22 cellular contexts compared by ENCODE assay signal in the genomic region with DNA sequence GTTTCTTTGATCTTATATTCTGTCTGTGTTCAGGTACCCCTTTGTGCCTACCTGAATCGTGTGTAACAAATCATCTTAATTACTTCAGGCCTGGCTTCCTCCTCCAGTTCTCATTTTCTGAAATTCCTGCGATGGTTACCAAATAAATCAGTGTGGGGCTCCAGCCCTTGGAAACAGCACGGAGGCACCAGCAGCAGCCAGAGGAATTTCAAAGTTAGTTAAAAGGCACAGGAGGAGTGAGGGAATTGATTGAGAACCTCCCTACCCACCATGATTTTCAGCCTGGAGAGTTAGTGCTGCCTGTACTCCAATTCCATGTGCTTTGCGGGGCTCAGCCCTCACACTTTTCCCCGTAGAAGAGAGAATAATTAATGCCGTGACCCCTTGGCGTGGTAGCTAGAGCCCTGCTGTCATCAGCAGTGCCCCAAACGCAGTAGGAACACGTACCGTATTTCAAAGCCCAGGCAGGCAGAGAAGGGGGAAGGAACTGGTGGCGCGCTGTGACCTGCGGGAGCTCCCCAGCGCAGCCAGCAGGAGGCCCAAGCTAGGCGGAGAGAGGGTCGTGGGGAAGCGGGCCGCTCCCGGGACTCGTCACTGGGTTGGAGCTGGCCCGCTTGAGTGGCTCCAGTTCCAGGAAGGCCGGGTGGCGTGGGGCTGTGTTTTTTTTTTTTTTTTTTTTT.
DNase-seq lines count a peak whose midpoint lies in the region; ATAC-seq, FAIRE-seq and TF ChIP-seq lines count a peak whose summit lies in the region.
"Had no signal": no experiment of that assay in that cellular context is flagged by ENCODE, and none has a peak within 500 bp of the region (broad histone marks: within the 10 kb centered on the region; RNA-seq: fewer than 3 reads in every experiment).

No MANE protein-coding gene starts in this region.

- ATAC-seq in K562 (peak; percentile 66), GM21447 (IDR thresholded peaks at IDR 0.05; ENCODE audit: unreplicated experiment) (no peak)
- no peak for ATAC-seq in naive thymus-derived CD4-positive, alpha-beta T cell
- ATAC-seq: mucosa of descending colon, pancreas had no signal

- peak overlapping the region; percentile 28 for H4K12ac ChIP-seq in trophoblast cell (ENCODE audit: low read depth, low read length)

- H3K79me2 ChIP-seq in GM23248 (ENCODE audit: insufficient read depth) (no peaks in the 10 kb centered on the region), K562 (ENCODE audit: control insufficient read depth, insufficient read depth, low read length) (no peaks in the 10 kb centered on the region), trophoblast cell (ENCODE audit: control insufficient read depth, insufficient read depth, low read length, poor library complexity) (no peaks in the 10 kb centered on the region)

- H3K4me1 ChIP-seq in GM23248 (ENCODE audit: insufficient read depth) (no peaks in the 10 kb centered on the region), K562 (replicated peaks in 1 of 2; ENCODE audit: control insufficient read depth in 2 of 2, insufficient read depth in 2 of 2, low read length in 2 of 2) (peaks cover 0 to 9% of the 10 kb centered on the region in 2 experiments; a peak in 2 of 5 replicates), trophoblast cell (ENCODE audit: control insufficient read depth in 1 of 2, insufficient read depth in 2 of 2, low read length in 2 of 2) (peaks cover 0 to 2% of the 10 kb centered on the region in 2 experiments)
- no peaks in the 10 kb centered on the region for H3K4me1 ChIP-seq in naive thymus-derived CD4-positive, alpha-beta T cell (ENCODE audit: control insufficient read depth in 2 of 2, insufficient read depth in 2 of 2, low read length in 2 of 2)
- H3K4me1 ChIP-seq: pancreas, suprapubic skin had no signal

- no TSS peak for BruUV-seq in K562 (replicated peaks; lab: Mats Ljungman, UMichigan)

- H3K4me1 Mint-ChIP-seq in naive thymus-derived CD4-positive, alpha-beta T cell = peaks cover 0 to 1% (median 0%) of the 10 kb centered on the region in 7 donors

- CTCF ChIA-PET in K562 (lab: Yijun Ruan, JAX; ENCODE audit: low intra/inter-chr PET ratio) = no interaction called here
- CTCF ChIA-PET in naive thymus-derived CD4-positive, alpha-beta T cell (lab: Charles Lee) = no interaction called here

- no peak overlapping the region for H3K18ac ChIP-seq in trophoblast cell (ENCODE audit: low read length)

- no peak overlapping the region for H3K14ac ChIP-seq in trophoblast cell (ENCODE audit: low read length)

- intact Hi-C loops in K562 (cut with micrococcal nuclease) = no loop called here
- intact Hi-C loops in naive thymus-derived CD4-positive, alpha-beta T cell (cut with micrococcal nuclease) = no loop called here

- no peak overlapping the region for H3K4me3 Mint-ChIP-seq in naive thymus-derived CD4-positive, alpha-beta T cell

- peaks cover 0 to 4% (median 0%) of the 10 kb centered on the region in 11 donors for H3K9me3 Mint-ChIP-seq in naive thymus-derived CD4-positive, alpha-beta T cell

- no peak for TF ChIP-seq EP300 in K562 (IDR thresholded peaks at IDR 0.05; ENCODE audit: low read length)

- POLR2A ChIA-PET in K562 (lab: Yijun Ruan, JAX) = interaction anchor here (0.6 kb wide), 1 partner anchor 130 kb away, joined by 3 read pairs; no protein-coding TSS in a partner anchor
- POLR2A ChIA-PET in naive thymus-derived CD4-positive, alpha-beta T cell (lab: Charles Lee) = no interaction called here

- H3K9me2 ChIP-seq in GM23248 (ENCODE audit: insufficient read depth) = no peaks in the 10 kb centered on the region

- H3K27me3 ChIP-seq in GM23248 (replicated peaks; ENCODE audit: insufficient read depth) (peaks cover 22% of the 10 kb centered on the region), K562 (ENCODE audit: control insufficient read depth in 2 of 2, insufficient read depth in 2 of 2, low read length in 2 of 2) (peaks cover 7 to 13% of the 10 kb centered on the region in 2 experiments; a peak in 3 of 5 replicates), trophoblast cell (ENCODE audit: insufficient read depth, low read length) (no peaks in the 10 kb centered on the region)
- no peaks in the 10 kb centered on the region for H3K27me3 ChIP-seq in naive thymus-derived CD4-positive, alpha-beta T cell (ENCODE audit: control insufficient read depth in 2 of 2, insufficient read depth in 2 of 2, low read length in 2 of 2)
- H3K27me3 ChIP-seq: pancreas had no signal

- DNase-seq in GM23248 = peak; percentile 29
- no peak for DNase-seq in K562 (ENCODE audit: extremely low read depth in 1 of 4, low spot score in 3 of 4)
- peak; percentile 63 for DNase-seq in iPS-NIHi11 (ENCODE audit: low spot score)
- DNase-seq in trophoblast cell = peak; percentile 57 to 64
- DNase-seq in DMS53 treated with DMSO at 0.1 percent for 48 hours (lab: John Stamatoyannopoulos, UW; ENCODE audit: unreplicated experiment) = no peak
- DNase-seq in T1000 (lab: John Stamatoyannopoulos, UW) = no peak
- no peak for DNase-seq in naive thymus-derived CD4-positive, alpha-beta T cell
- DNase-seq: activated CD4-positive, alpha-beta T cell treated with anti-CD3 and anti-CD28 coated beads for 48 hours; activated CD8-positive, alpha-beta memory T cell treated with anti-CD3 and anti-CD28 coated beads, Interleukin-2, amount 50 U/mL, for 48 hours; activated gamma-delta T cell treated with Interleukin-2 at 50 U/mL for 16 hours; erythroblast; GDM1; islet precursor cell; mucosa of descending colon; NCI-H1105 treated with DMSO at 0.1 percent for 48 hours; NCI-H526 treated with DMSO at 0.1 percent for 48 hours; OCI-M1; pancreas had no signal

- H3K9me3 ChIP-seq in GM23248 (ENCODE audit: low read depth) (no peaks in the 10 kb centered on the region), K562 (replicated peaks; ENCODE audit: control insufficient read depth, insufficient read depth, low read depth, low read length) (no peaks in the 10 kb centered on the region), trophoblast cell (ENCODE audit: insufficient read depth, low read depth, low read length) (no peaks in the 10 kb centered on the region)
- H3K9me3 ChIP-seq in naive thymus-derived CD4-positive, alpha-beta T cell (ENCODE audit: control insufficient read depth in 2 of 3, low read length in 3 of 3) = no peaks in the 10 kb centered on the region
- H3K9me3 ChIP-seq: mucosa of descending colon, pancreas, suprapubic skin had no signal

- no peak overlapping the region for H4K91ac ChIP-seq in trophoblast cell (ENCODE audit: low read depth, low read length)

- H3K4ac ChIP-seq in trophoblast cell (ENCODE audit: low read depth, low read length) = no peak overlapping the region

- no peaks in the 10 kb centered on the region for H4K20me1 ChIP-seq in GM23248 (ENCODE audit: insufficient read depth)
- no peaks in the 10 kb centered on the region for H4K20me1 ChIP-seq in K562 (replicated peaks; ENCODE audit: control insufficient read depth, insufficient read depth, low read length)

- H3K4me2 ChIP-seq in GM23248 (ENCODE audit: unreplicated experiment) (no peak overlapping the region), K562 (ENCODE audit: insufficient read depth, low read length) (no peak overlapping the region), trophoblast cell (ENCODE audit: low read length) (no peak overlapping the region)

- no peak overlapping the region for H3K23ac ChIP-seq in trophoblast cell (ENCODE audit: low read length)

- H2AK5ac ChIP-seq in trophoblast cell (ENCODE audit: low read length) = no peak overlapping the region

- no peak overlapping the region for H3K27ac Mint-ChIP-seq in naive thymus-derived CD4-positive, alpha-beta T cell

- H3K9me1 ChIP-seq in K562 (ENCODE audit: control insufficient read depth, insufficient read depth, low read length) = no peaks in the 10 kb centered on the region

- no peak overlapping the region for H2BK5ac ChIP-seq in trophoblast cell (ENCODE audit: low read depth, low read length, poor library complexity)

- H3K36me3 Mint-ChIP-seq in naive thymus-derived CD4-positive, alpha-beta T cell = peaks cover 0 to 4% (median 0%) of the 10 kb centered on the region in 5 donors

- H3K9ac ChIP-seq in GM23248 (no peak overlapping the region), K562 (ENCODE audit: insufficient read depth in 1 of 2, low read depth in 2 of 2, low read length in 2 of 2) (no peak overlapping the region), trophoblast cell (ENCODE audit: low read length) (no peak overlapping the region)

- TF ChIP-seq RAD21 in K562 (CRISPR knock-in tag; conservative IDR thresholded peaks at IDR 0.05 in 1 of 2, IDR thresholded peaks at IDR 0.05 in 1 of 2) = no peak

- H3K36me3 ChIP-seq in GM23248 (ENCODE audit: low read depth) = no peaks in the 10 kb centered on the region
- no peaks in the 10 kb centered on the region for H3K36me3 ChIP-seq in K562 (ENCODE audit: control insufficient read depth, insufficient read depth, low read length)
- H3K36me3 ChIP-seq in trophoblast cell (ENCODE audit: control insufficient read depth in 1 of 2, insufficient read depth in 2 of 2, low read length in 2 of 2) = no peaks in the 10 kb centered on the region
- H3K36me3 ChIP-seq in naive thymus-derived CD4-positive, alpha-beta T cell (ENCODE audit: control insufficient read depth in 2 of 3, insufficient read depth in 3 of 3, low read length in 3 of 3) = no peaks in the 10 kb centered on the region
- H3K36me3 ChIP-seq: pancreas, suprapubic skin had no signal

- in situ Hi-C loops in GM23248 (cut with MboI) (no loop called here), K562 (cut with MboI) (no loop called here)

- no peaks in the 10 kb centered on the region for H3F3A ChIP-seq in GM23248 (ENCODE audit: insufficient read depth)

- no peak for FAIRE-seq in K562 (lab: Jason Lieb, UNC)
- FAIRE-seq: GM12891, pancreas had no signal

- WGBS in GM23248 (ENCODE audit: low coverage in 1 of 2, low lambda C conversion rate in 2 of 2, missing lambda C conversion rate in 2 of 2), 2 experiments = 10% methylated on average over 23 of the region's 23 CpGs
- 2% methylated on average over 23 of the region's 23 CpGs for WGBS in K562 (ENCODE audit: insufficient coverage, low coverage, missing lambda C conversion rate)
- WGBS in trophoblast cell (ENCODE audit: extremely low coverage, insufficient coverage, insufficient read length) = no CpG with 5 or more reads among the region's 23 CpGs

- no peak overlapping the region for H2BK120ac ChIP-seq in trophoblast cell (ENCODE audit: insufficient read depth, low read length, poor library complexity)

- no peak overlapping the region for H2BK12ac ChIP-seq in trophoblast cell (ENCODE audit: low read length)

- no peaks in the 10 kb centered on the region for H3K79me1 ChIP-seq in trophoblast cell (ENCODE audit: low read length)

- H3K27me3 Mint-ChIP-seq in naive thymus-derived CD4-positive, alpha-beta T cell = peaks cover 14 to 43% (median 27%) of the 10 kb centered on the region in 5 donors

- no peak for TF ChIP-seq CTCF in K562 (IDR thresholded peaks at IDR 0.05 in 2 of 3, conservative IDR thresholded peaks at IDR 0.05 in 1 of 3; ENCODE audit: insufficient read depth in 2 of 3, low read depth in 1 of 3, low read length in 3 of 3)

- H3K4me3 ChIP-seq in GM23248 (no peak overlapping the region), K562 (no peak overlapping the region), trophoblast cell (ENCODE audit: low read depth, low read length) (no peak overlapping the region)
- no peak overlapping the region for H3K4me3 ChIP-seq in naive thymus-derived CD4-positive, alpha-beta T cell (ENCODE audit: low read length)
- H3K4me3 ChIP-seq: coronary artery, mucosa of descending colon, pancreas, suprapubic skin had no signal

- no peak for TF ChIP-seq POLR2A in K562 (conservative IDR thresholded peaks at IDR 0.05)

- no peak overlapping the region for H3K27ac ChIP-seq in GM23248
- H3K27ac ChIP-seq in K562 (ENCODE audit: extremely low read depth, low read depth, low read length) = no peak overlapping the region
- H3K27ac ChIP-seq in trophoblast cell (ENCODE audit: low read depth, low read length) = peak overlapping the region; percentile 19
- H3K27ac ChIP-seq in naive thymus-derived CD4-positive, alpha-beta T cell (ENCODE audit: low read depth, low read length) = no peak overlapping the region
- H3K27ac ChIP-seq: coronary artery, pancreas, suprapubic skin had no signal

- H2AFZ ChIP-seq in GM23248 = no peak overlapping the region
- H2AFZ ChIP-seq in K562 (ENCODE audit: low read depth, low read length) = no peak overlapping the region
- H2AFZ ChIP-seq in trophoblast cell (ENCODE audit: insufficient read depth, low read length, poor library complexity) = no peak overlapping the region

- no peak overlapping the region for H4K8ac ChIP-seq in trophoblast cell (ENCODE audit: low read depth, low read length)

Comparison
In these comparisons a context has a peak if more than half of its experiments do, and no peak if none do; other contexts are left out.
1. DNase-seq: peak in GM23248 (single experiment), iPS-NIHi11 (single experiment) and trophoblast cell (2 of 2); none in K562 (0 of 4), DMS53 treated with DMSO at 0.1 percent for 48 hours (single experiment), T1000 (single experiment) and naive thymus-derived CD4-positive, alpha-beta T cell (0 of 9).